13 cellular contexts compared by ENCODE assay signal in the genomic region with DNA sequence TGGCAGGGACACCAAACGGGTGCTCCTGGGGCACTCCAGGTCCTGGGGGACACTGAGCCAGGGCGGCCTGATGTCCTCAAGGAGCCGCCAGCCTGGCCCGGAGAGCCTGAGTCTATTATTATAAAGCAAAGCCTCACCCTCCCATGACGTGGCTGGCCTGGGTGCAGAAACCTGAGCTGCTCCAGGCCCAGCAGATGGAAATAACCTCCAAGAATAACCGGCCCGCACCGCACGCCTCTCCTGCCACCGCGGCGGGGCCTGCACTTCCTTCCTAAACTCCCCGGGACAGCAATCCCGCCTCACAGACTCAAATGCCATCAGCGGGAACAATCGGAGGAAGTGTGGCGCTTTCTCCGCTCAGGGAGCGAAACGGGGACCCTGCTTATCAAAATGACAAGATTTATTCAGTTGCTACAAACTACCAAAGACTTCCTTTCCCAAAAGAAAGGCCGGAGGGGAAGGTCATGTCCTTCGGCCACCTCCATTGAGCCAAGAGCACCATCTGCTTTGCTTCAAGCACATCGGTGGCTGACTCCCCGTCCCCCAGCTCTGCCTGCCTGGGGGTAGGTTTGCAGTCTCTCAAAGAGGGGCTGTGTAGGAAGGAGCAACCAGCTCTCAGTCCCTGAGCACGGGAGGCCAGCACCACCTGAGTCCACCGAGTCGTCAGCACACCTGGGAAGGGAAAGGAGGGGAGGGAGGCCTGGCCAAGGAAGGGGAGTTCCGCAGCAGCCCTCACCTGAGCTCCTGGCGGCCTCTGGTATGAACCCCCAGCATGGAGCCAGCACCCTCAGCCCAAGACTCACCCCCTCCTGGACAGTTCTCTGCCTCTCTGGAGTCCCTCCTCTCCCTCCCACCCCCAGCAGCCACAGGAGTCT.
DNase-seq lines count a peak whose midpoint lies in the region; ATAC-seq, FAIRE-seq and TF ChIP-seq lines count a peak whose summit lies in the region.
"Had no signal": no experiment of that assay in that cellular context is flagged by ENCODE, and none has a peak within 500 bp of the region (broad histone marks: within the 10 kb centered on the region; RNA-seq: fewer than 3 reads in every experiment).

No MANE protein-coding gene starts in this region.

- FAIRE-seq in urothelium cell line (lab: Jason Lieb, UNC): no peak
- FAIRE-seq: GM19239 had no signal

- ATAC-seq in GM19351 (IDR thresholded peaks at IDR 0.05; ENCODE audit: unreplicated experiment): no peak
- ATAC-seq: CD8-positive, alpha-beta T cell had no signal

- TF ChIP-seq CTCF in cardiac muscle cell (IDR thresholded peaks at IDR 0.05; ENCODE audit: low read depth, low read length): no peak
- no peak for TF ChIP-seq CTCF in thyroid gland (IDR thresholded peaks at IDR 0.05)

- H3K9me3 ChIP-seq in cardiac muscle cell (ENCODE audit: low read depth) (no peaks in the 10 kb centered on the region), thyroid gland (no peaks in the 10 kb centered on the region)
- H3K9me3 ChIP-seq: prostate gland had no signal

- H3K4me1 ChIP-seq in cardiac muscle cell (ENCODE audit: low read depth): peaks cover 46% of the 10 kb centered on the region
- peaks cover 0 to 11% of the 10 kb centered on the region in 2 donors for H3K4me1 ChIP-seq in thyroid gland
- H3K4me1 ChIP-seq: prostate gland had no signal

- H3K27ac ChIP-seq in angular gyrus (ENCODE audit: low read depth, low read length) (peak overlapping the region; percentile 99), cardiac muscle cell (peak overlapping the region; percentile 80), thyroid gland (peak overlapping the region in 2 of 3 donors; percentile 53 to 59)

- H3K4me3 ChIP-seq in cardiac muscle cell (no peak overlapping the region), thyroid gland (replicated peaks in 1 of 3) (no peak overlapping the region)
- H3K4me3 ChIP-seq: prostate gland had no signal

- TF ChIP-seq POLR2A in thyroid gland (IDR thresholded peaks at IDR 0.05): no peak

- H3K36me3 ChIP-seq in cardiac muscle cell: no peaks in the 10 kb centered on the region
- no peaks in the 10 kb centered on the region for H3K36me3 ChIP-seq in thyroid gland
- H3K36me3 ChIP-seq: prostate gland had no signal

- H3K27me3 ChIP-seq in cardiac muscle cell: no peaks in the 10 kb centered on the region
- no peaks in the 10 kb centered on the region for H3K27me3 ChIP-seq in thyroid gland

- intact Hi-C loops in thyroid gland (cut with DNase I): no loop called here

- peak; percentile 59 to 76 for DNase-seq in cardiac muscle cell (ENCODE audit: low read depth in 1 of 2, low spot score in 1 of 2)
- DNase-seq in mucosa of gallbladder (ENCODE audit: low spot score): peak; percentile 35
- peak in 1 of 2 donors; percentile 19 for DNase-seq in thyroid gland
- DNase-seq in activated T-cell treated with anti-CD3 and anti-CD28 coated beads, Interleukin-2, amount 50 U/mL, for 48 hours: no peak
- no peak for DNase-seq in NCI-H187 (lab: John Stamatoyannopoulos, UW)
- no peak for DNase-seq in urothelium cell line (ENCODE audit: low spot score)
- DNase-seq: activated B cell treated with CpG ODN at 0.5 μM for 24 hours; CD8-positive, alpha-beta T cell; effector CD8-positive, alpha-beta T cell had no signal

- WGBS in thyroid gland, 2 donors: 72 to 74% methylated on average over 19 to 28 of the region's 29 CpGs

Comparison
In these comparisons a context has a peak if more than half of its experiments do, and no peak if none do; other contexts are left out.
1. DNase-seq: peak in cardiac muscle cell (2 of 2) and mucosa of gallbladder (single experiment); none in activated T-cell treated with anti-CD3 and anti-CD28 coated beads, Interleukin-2, amount 50 U/mL, for 48 hours (0 of 2), NCI-H187 (0 of 2) and urothelium cell line (single experiment).
2. Peak in every context shown above with its lines, with median percentiles within 50 percentile points of each other: H3K27ac ChIP-seq.